Comparison of ENCODE assay signal across 26 cellular contexts in genomic region chr2:159281002-159281401, GRCh38.
"Had no signal": no experiment of that assay in that cellular context is flagged by ENCODE, and none has a peak within 500 bp of the region (broad histone marks: within the 10 kb centered on the region; RNA-seq: fewer than 3 reads in every experiment).

No MANE protein-coding gene starts in this region.

- H3K4me1 ChIP-seq: SJCRH30 had no signal

- H3K27me3 ChIP-seq: Peyer's patch, SJCRH30 had no signal

- H3K4me3 ChIP-seq: PC-9, Peyer's patch, SJCRH30 had no signal

- ATAC-seq: HepG2, Right ventricle myocardium inferior, SK-N-SH treated with all-trans-retinoic acid at 6 μM for 48 hours had no signal

- H3K27ac ChIP-seq: KMS-11, PC-9, Peyer's patch, SJCRH30 had no signal

- H3K4me2 ChIP-seq: KMS-11, PC-9 had no signal

- H3K9me3 ChIP-seq: Peyer's patch, SJCRH30 had no signal

- H3K9ac ChIP-seq: KMS-11 had no signal

- H2AFZ ChIP-seq: PC-9 had no signal

- DNase-seq: IMR-90; Kasumi-1; MV-4-11; NCI-H1048; NCI-H1105; NCI-H1417; NCI-H1436 treated with DMSO at 0.1 percent for 48 hours; NCI-H1694; NCI-H187 treated with DMSO at 0.1 percent for 48 hours; NCI-H2029 treated with DMSO at 0.1 percent for 48 hours; NCI-H2171 treated with DMSO at 0.1 percent for 48 hours; NCI-H345; NCI-H446 treated with DMSO at 0.1 percent for 48 hours; NCI-H510A treated with DMSO at 0.1 percent for 48 hours; NCI-H69; NCI-H774; NK-92 treated with Interleukin-12 subunit alpha and Interleukin-12 subunit beta, amount 100 ng/mL, for 24 hours; PC-9; Peyer's patch; SHP77 treated with DMSO at 0.1 percent for 48 hours; SJCRH30; T-helper 1 cell had no signal

- FAIRE-seq: HepG2 had no signal
